7 cellular contexts compared by ENCODE assay signal in genomic region chr6:51892339-51892738, GRCh38.
"Had no signal": no experiment of that assay in that cellular context is flagged by ENCODE, and none has a peak within 500 bp of the region (broad histone marks: within the 10 kb centered on the region; RNA-seq: fewer than 3 reads in every experiment).

No MANE protein-coding gene starts in this region.

- DNase-seq: GM23248, GOT3, H7, HFFc6, KG1 had no signal

- H3K9me3 ChIP-seq: HAP-1 had no signal

- H3K27ac ChIP-seq: GM23248, HL-60 had no signal

- H3K9ac ChIP-seq: GM23248 had no signal

- H3K4me1 ChIP-seq: HAP-1 had no signal

- H3K36me3 ChIP-seq: HAP-1 had no signal

- H3K4me3 ChIP-seq: GM23248, HAP-1 had no signal
